ENCODE assay signal across 23 cellular contexts in the genomic region with DNA sequence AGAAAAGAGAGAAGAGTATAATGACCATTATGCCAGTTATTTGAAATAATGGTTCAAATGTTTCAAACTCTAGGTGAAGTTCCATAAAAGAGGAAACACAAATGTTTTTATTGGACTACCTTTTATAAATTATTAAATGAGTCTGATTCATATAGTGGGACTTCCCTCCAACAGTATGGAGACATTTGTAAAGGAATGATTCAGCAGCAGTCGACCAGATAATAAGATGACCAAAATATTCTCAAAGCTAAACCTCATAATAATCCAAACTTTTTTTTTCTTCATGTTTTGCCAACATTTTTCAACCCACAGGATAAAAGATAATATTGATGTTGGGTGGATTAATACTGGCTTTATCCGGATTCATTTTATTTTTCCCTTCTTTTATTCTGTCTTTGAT. TPM values are rescaled to one million over a fixed set of nuclear protein-coding genes. Genes with fewer than 3 reads are reported as not detected.
DNase-seq lines count a peak whose midpoint lies in the region; ATAC-seq, FAIRE-seq and TF ChIP-seq lines count a peak whose summit lies in the region.
"Had no signal": no experiment of that assay in that cellular context is flagged by ENCODE, and none has a peak within 500 bp of the region (broad histone marks: within the 10 kb centered on the region; RNA-seq: fewer than 3 reads in every experiment).

No MANE protein-coding gene starts in this region.

- peaks cover 17% of the 10 kb centered on the region for H4K20me1 ChIP-seq in keratinocyte (ENCODE audit: control insufficient read depth, extremely low read depth, insufficient read depth, low read length)

- peaks cover 49% of the 10 kb centered on the region for H3K4me1 Mint-ChIP-seq in activated CD4-positive, alpha-beta T cell treated with anti-CD3 and anti-CD28 coated beads, Interleukin-2, amount 10 ng/mL, durations not matched to agents 24 days and 14 days

- peak in 1 of 2 experiments; percentile 19; a peak in 1 of 6 replicates for ATAC-seq in A549
- ATAC-seq in HG02973 (IDR thresholded peaks at IDR 0.05; ENCODE audit: unreplicated experiment): no peak
- no peak for ATAC-seq in GM21786 (IDR thresholded peaks at IDR 0.05; ENCODE audit: unreplicated experiment)
- ATAC-seq: activated naive CD4-positive, alpha-beta T cell treated with anti-CD3 and anti-CD28 coated beads, Interleukin-2, amount 50 U/mL, for 72 hours; CD8-positive, alpha-beta T cell; stimulated activated effector memory CD8-positive, alpha-beta T cell treated with anti-CD3 and anti-CD28 coated beads, Interleukin-12 subunit alpha, Interleukin-12 subunit beta, amount 100 ng/mL, for 72 hours had no signal

- H3K27me3 Mint-ChIP-seq in activated CD4-positive, alpha-beta T cell treated with anti-CD3 and anti-CD28 coated beads, Interleukin-2, amount 10 ng/mL, durations not matched to agents 24 days and 14 days: no peaks in the 10 kb centered on the region
- H3K27me3 Mint-ChIP-seq: activated T-cell treated with anti-CD3 and anti-CD28 coated beads, Interleukin-2, amount 50 U/mL, for 24 hours had no signal

- CTCF ChIA-PET in A549 (lab: Yijun Ruan, JAX): no interaction called here

- no peaks in the 10 kb centered on the region for H3K9me3 Mint-ChIP-seq in activated CD4-positive, alpha-beta T cell treated with anti-CD3 and anti-CD28 coated beads, Interleukin-2, amount 10 ng/mL, durations not matched to agents 24 days and 14 days
- H3K9me3 Mint-ChIP-seq: activated naive CD4-positive, alpha-beta T cell treated with anti-CD3 and anti-CD28 coated beads, Interleukin-2, amount 50 U/mL, for 72 hours; activated T-cell treated with anti-CD3 and anti-CD28 coated beads, Interleukin-2, amount 50 U/mL, for 24 hours; CD8-positive, alpha-beta T cell; stimulated activated effector memory CD8-positive, alpha-beta T cell treated with anti-CD3 and anti-CD28 coated beads, Interleukin-12 subunit alpha, Interleukin-12 subunit beta, amount 100 ng/mL, for 72 hours had no signal

- no peak for TF ChIP-seq EP300 in A549 (IDR thresholded peaks at IDR 0.05)

- no peak overlapping the region for H3K27ac Mint-ChIP-seq in activated CD4-positive, alpha-beta T cell treated with anti-CD3 and anti-CD28 coated beads, Interleukin-2, amount 10 ng/mL, durations not matched to agents 24 days and 14 days
- H3K27ac Mint-ChIP-seq: activated naive CD4-positive, alpha-beta T cell treated with anti-CD3 and anti-CD28 coated beads, Interleukin-2, amount 50 U/mL, for 72 hours; activated T-cell treated with anti-CD3 and anti-CD28 coated beads, Interleukin-2, amount 50 U/mL, for 24 hours; CD8-positive, alpha-beta T cell; stimulated activated effector memory CD8-positive, alpha-beta T cell treated with anti-CD3 and anti-CD28 coated beads, Interleukin-12 subunit alpha, Interleukin-12 subunit beta, amount 100 ng/mL, for 72 hours had no signal

- DNase-seq in A549 (ENCODE audit: low read depth in 1 of 2, low spot score in 1 of 2) (no peak), LHCN-M2 (ENCODE audit: low read depth) (peak; percentile 56), bronchial epithelial cell (ENCODE audit: low read depth) (peak; percentile 48), keratinocyte (ENCODE audit: low read depth, low spot score) (no peak), GM12892 (ENCODE audit: insufficient read length) (no peak)
- DNase-seq in activated CD4-positive, alpha-beta T cell treated with anti-CD3 and anti-CD28 coated beads, Interleukin-2, amount 10 ng/mL, durations not matched to agents 24 days and 14 days: no peak
- DNase-seq: activated CD4-positive, alpha-beta T cell treated with anti-CD3 and anti-CD28 coated beads, Interleukin-2, amount 50 U/mL, for 48 hours; activated T-cell treated with anti-CD3 and anti-CD28 coated beads, Interleukin-2, amount 50 U/mL, for 24 hours; CD8-positive, alpha-beta T cell; cerebellar nuclear complex; head of caudate nucleus; islet precursor cell; NCI-H1417; NCI-H2227 treated with DMSO at 0.1 percent for 48 hours; SIG-M5 had no signal

- H3K27ac ChIP-seq in A549: peak overlapping the region; percentile 67 to 80
- H3K27ac ChIP-seq in keratinocyte (ENCODE audit: control insufficient read depth, insufficient read depth, low read length): peak overlapping the region; percentile 80
- H3K27ac ChIP-seq: KMS-11, neutrophil had no signal

- dilution Hi-C loops in keratinocyte (cut with MboI; ENCODE audit: extremely low pct_ligation_motif_present, low sequenced_read_pairs): no loop called here

- POLR2A ChIA-PET in A549 (lab: Yijun Ruan, JAX): no interaction called here

- no peaks in the 10 kb centered on the region for H3K9me3 ChIP-seq in A549
- no peaks in the 10 kb centered on the region for H3K9me3 ChIP-seq in keratinocyte (ENCODE audit: control insufficient read depth, low read depth, low read length)
- H3K9me3 ChIP-seq: neutrophil, tibial nerve had no signal

- no peak for FAIRE-seq in A549 (lab: Jason Lieb, UNC)
- FAIRE-seq in bronchial epithelial cell (lab: Jason Lieb, UNC): no peak
- no peak for FAIRE-seq in keratinocyte (lab: Jason Lieb, UNC)
- FAIRE-seq in GM12892 (lab: Jason Lieb, UNC): no peak

- intact Hi-C loops in activated CD4-positive, alpha-beta T cell treated with anti-CD3 and anti-CD28 coated beads, Interleukin-2, amount 10 ng/mL, durations not matched to agents 24 days and 14 days (cut with micrococcal nuclease): no loop called here

- H3K27me3 ChIP-seq in bronchial epithelial cell (ENCODE audit: control insufficient read depth, insufficient read depth, low read length) (no peaks in the 10 kb centered on the region), keratinocyte (ENCODE audit: control insufficient read depth, extremely low read depth, insufficient read depth, low read length) (no peaks in the 10 kb centered on the region)
- H3K27me3 ChIP-seq: neutrophil, tibial nerve had no signal

- no peak overlapping the region for H2AFZ ChIP-seq in keratinocyte (ENCODE audit: control insufficient read depth, low read length)

- H3K36me3 Mint-ChIP-seq in activated CD4-positive, alpha-beta T cell treated with anti-CD3 and anti-CD28 coated beads, Interleukin-2, amount 10 ng/mL, durations not matched to agents 24 days and 14 days (ENCODE audit: low read depth): peaks cover 60% of the 10 kb centered on the region

- H3K9me1 ChIP-seq in keratinocyte (ENCODE audit: control insufficient read depth, extremely low read depth, insufficient read depth, low read length): no peaks in the 10 kb centered on the region

- TF ChIP-seq POLR2A in A549 (IDR thresholded peaks at IDR 0.05; ENCODE audit: low read length): no peak
- TF ChIP-seq POLR2A in GM12892 (IDR thresholded peaks at IDR 0.05; ENCODE audit: low read depth, low read length): no peak

- no peak overlapping the region for H3K4me3 Mint-ChIP-seq in activated CD4-positive, alpha-beta T cell treated with anti-CD3 and anti-CD28 coated beads, Interleukin-2, amount 10 ng/mL, durations not matched to agents 24 days and 14 days
- H3K4me3 Mint-ChIP-seq: activated T-cell treated with anti-CD3 and anti-CD28 coated beads, Interleukin-2, amount 50 U/mL, for 24 hours; CD8-positive, alpha-beta T cell; stimulated activated effector memory CD8-positive, alpha-beta T cell treated with anti-CD3 and anti-CD28 coated beads, Interleukin-12 subunit alpha, Interleukin-12 subunit beta, amount 100 ng/mL, for 72 hours had no signal

- no peak for TF ChIP-seq CTCF in A549 (IDR thresholded peaks at IDR 0.05)
- TF ChIP-seq CTCF in bronchial epithelial cell (IDR thresholded peaks at IDR 0.05; ENCODE audit: insufficient read depth, low read length, severe bottlenecking): no peak
- no peak for TF ChIP-seq CTCF in keratinocyte (optimal IDR thresholded peaks at IDR 0.05 in 1 of 3, IDR thresholded peaks at IDR 0.05 in 1 of 3, conservative IDR thresholded peaks at IDR 0.05 in 1 of 3; ENCODE audit: extremely low read depth in 1 of 3, insufficient read depth in 2 of 3, low read length in 3 of 3)

- H3K36me3 ChIP-seq in bronchial epithelial cell (ENCODE audit: control insufficient read depth, insufficient read depth, low read length) (peaks cover 12% of the 10 kb centered on the region), keratinocyte (ENCODE audit: control insufficient read depth in 2 of 2, extremely low read depth in 1 of 2, insufficient read depth in 2 of 2, low read length in 2 of 2) (peaks cover 21 to 40% of the 10 kb centered on the region in 2 experiments)

- 1% methylated on average over 2 of the region's 2 CpGs for WGBS in A549 (ENCODE audit: missing lambda C conversion rate)

- H3K9ac ChIP-seq in keratinocyte (ENCODE audit: control insufficient read depth, extremely low read depth, insufficient read depth, low read length): no peak overlapping the region
- H3K9ac ChIP-seq: KMS-11 had no signal

- 0 out of 3 replicates have a peak overlapping the region, but pooled peaks have one; percentile 2 for H3K4me3 ChIP-seq in A549
- no peak overlapping the region for H3K4me3 ChIP-seq in bronchial epithelial cell (ENCODE audit: low read depth, low read length)
- H3K4me3 ChIP-seq in keratinocyte (ENCODE audit: control insufficient read depth in 2 of 3, extremely low read depth in 1 of 3, insufficient read depth in 2 of 3, low read depth in 1 of 3, low read length in 3 of 3): no peak overlapping the region
- H3K4me3 ChIP-seq: skin epidermis, tibial nerve had no signal

- peaks cover 96% of the 10 kb centered on the region for H3K79me2 ChIP-seq in keratinocyte (ENCODE audit: control insufficient read depth, insufficient read depth, low read length)

- H3K4me1 ChIP-seq in A549 (peaks cover 59% of the 10 kb centered on the region), keratinocyte (ENCODE audit: control insufficient read depth, extremely low read depth, insufficient read depth, low read length) (peaks cover 38% of the 10 kb centered on the region)

- no peak for TF ChIP-seq RAD21 in A549 (conservative IDR thresholded peaks at IDR 0.05 in 1 of 2, IDR thresholded peaks at IDR 0.05 in 1 of 2)

- H3K4me2 ChIP-seq in A549 (peak overlapping the region; percentile 82), keratinocyte (ENCODE audit: control insufficient read depth, extremely low read depth, insufficient read depth, low read depth, low read length) (no peak overlapping the region)
- H3K4me2 ChIP-seq: KMS-11 had no signal

RNA-seq across cellular contexts. Expression of gene TIPARP, which starts 18.8 kb away (rescaled TPM):
- polyA plus RNA-seq in A549 (2011; rRNA removed) (16.5 and 16.7 TPM in 2 replicates), A549 (2017; fragmentation: RNase III; extraction: RNeasy Plus Mini Kit Qiagen cat#74134 plus additional on column Dnase treatment) (11.8 to 13.8 TPM (median 13.3 TPM) in 3 replicates), keratinocyte (41.5 to 62.0 TPM (median 44.6 TPM) in 3 replicates)
- polyA plus RNA-seq in A549 (2012; cell fraction: cytosol; rRNA removed): 8.3 and 10.4 TPM in 2 replicates
- 6.4 and 9.5 TPM in 2 replicates for polyA plus RNA-seq in A549 (2012; cell fraction: nucleus; rRNA removed)
- 32.6 and 35.8 TPM in 2 replicates for polyA minus RNA-seq in A549 (2011; rRNA and poly(A)+ RNA removed)
- total RNA-seq in LHCN-M2 (2014; rRNA removed) (89.9 and 103 TPM in 2 replicates), bronchial epithelial cell (50.6 and 110 TPM in 2 replicates)
- 32.7 TPM for polyA plus RNA-seq in LHCN-M2 (2012)
- 22.3 TPM for polyA plus RNA-seq in keratinocyte (2011; ENCODE audit: low read depth)
- polyA plus RNA-seq in keratinocyte (2011; cell fraction: cytosol; rRNA removed): 24.6 and 53.9 TPM in 2 replicates
- polyA plus RNA-seq in keratinocyte (2011; cell fraction: nucleus; rRNA removed): 42.8 and 54.5 TPM in 2 replicates
- 42.8 and 45.7 TPM in 2 replicates for polyA plus RNA-seq in keratinocyte (2012; ENCODE audit: low replicate concordance)
- 45.3 to 110 TPM (median 47.2 TPM) in 3 replicates for polyA minus RNA-seq in keratinocyte
- 21.5 TPM for polyA minus RNA-seq in keratinocyte (2011; cell fraction: cytosol; rRNA and poly(A)+ RNA removed)
- polyA minus RNA-seq in keratinocyte (2011; cell fraction: nucleus; rRNA and poly(A)+ RNA removed): 50.3 and 114 TPM in 2 replicates
- 17.7 and 18.7 TPM in 2 replicates for total RNA-seq in activated CD4-positive, alpha-beta T cell treated with anti-CD3 and anti-CD28 coated beads, Interleukin-2, amount 10 ng/mL, durations not matched to agents 24 days and 14 days
- polyA plus RNA-seq in GM12892 (2012; ENCODE audit: missing spikeins): 29.5 TPM

Comparison
In these comparisons a context has a peak if more than half of its experiments do, and no peak if none do; other contexts are left out.
1. DNase-seq: peak in LHCN-M2 (single experiment) and bronchial epithelial cell (single experiment); none in A549 (0 of 2), keratinocyte (single experiment), activated CD4-positive, alpha-beta T cell treated with anti-CD3 and anti-CD28 coated beads, Interleukin-2, amount 10 ng/mL, durations not matched to agents 24 days and 14 days (single experiment) and GM12892 (single experiment).